ENCODE assay signal across 2 cellular contexts in genomic region chr9:115649991-115650472, GRCh38.
TF ChIP-seq lines count a peak whose summit lies in the region.

No MANE protein-coding gene starts in this region.

TF ChIP-seq in H1, 55 proteins besides CTCF, POLR2A, EP300 and RAD21 (continued from another document):
- TF ChIP-seq, protein P1, sequence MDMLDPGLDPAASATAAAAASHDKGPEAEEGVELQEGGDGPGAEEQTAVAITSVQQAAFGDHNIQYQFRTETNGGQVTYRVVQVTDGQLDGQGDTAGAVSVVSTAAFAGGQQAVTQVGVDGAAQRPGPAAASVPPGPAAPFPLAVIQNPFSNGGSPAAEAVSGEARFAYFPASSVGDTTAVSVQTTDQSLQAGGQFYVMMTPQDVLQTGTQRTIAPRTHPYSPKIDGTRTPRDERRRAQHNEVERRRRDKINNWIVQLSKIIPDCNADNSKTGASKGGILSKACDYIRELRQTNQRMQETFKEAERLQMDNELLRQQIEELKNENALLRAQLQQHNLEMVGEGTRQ (IDR thresholded peaks at IDR 0.05; ENCODE audit: low read length) = no peak
- no peak for TF ChIP-seq SIRT6 (IDR thresholded peaks at IDR 0.05; ENCODE audit: low read length)
- no peak for TF ChIP-seq TAF7 (optimal IDR thresholded peaks at IDR 0.05; ENCODE audit: borderline replicate concordance, low read depth, low read length)
- TF ChIP-seq RBBP5 (IDR thresholded peaks at IDR 0.05; ENCODE audit: borderline replicate concordance, low read depth, low read length) = no peak
- no peak for TF ChIP-seq KDM5A (IDR thresholded peaks at IDR 0.05; ENCODE audit: low read length)
- TF ChIP-seq CTBP2 (IDR thresholded peaks at IDR 0.05; ENCODE audit: borderline replicate concordance, insufficient read depth, insufficient read length, low read length) = no peak
- TF ChIP-seq SIX5 (IDR thresholded peaks at IDR 0.05; ENCODE audit: low read depth, low read length) = no peak
- no peak for TF ChIP-seq PHF8 (conservative IDR thresholded peaks at IDR 0.05; ENCODE audit: low read depth, low read length)
- TF ChIP-seq, protein P2, sequence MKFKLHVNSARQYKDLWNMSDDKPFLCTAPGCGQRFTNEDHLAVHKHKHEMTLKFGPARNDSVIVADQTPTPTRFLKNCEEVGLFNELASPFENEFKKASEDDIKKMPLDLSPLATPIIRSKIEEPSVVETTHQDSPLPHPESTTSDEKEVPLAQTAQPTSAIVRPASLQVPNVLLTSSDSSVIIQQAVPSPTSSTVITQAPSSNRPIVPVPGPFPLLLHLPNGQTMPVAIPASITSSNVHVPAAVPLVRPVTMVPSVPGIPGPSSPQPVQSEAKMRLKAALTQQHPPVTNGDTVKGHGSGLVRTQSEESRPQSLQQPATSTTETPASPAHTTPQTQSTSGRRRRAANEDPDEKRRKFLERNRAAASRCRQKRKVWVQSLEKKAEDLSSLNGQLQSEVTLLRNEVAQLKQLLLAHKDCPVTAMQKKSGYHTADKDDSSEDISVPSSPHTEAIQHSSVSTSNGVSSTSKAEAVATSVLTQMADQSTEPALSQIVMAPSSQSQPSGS (IDR thresholded peaks at IDR 0.05; ENCODE audit: low read length) = no peak
- TF ChIP-seq SIN3A (conservative IDR thresholded peaks at IDR 0.05 in 1 of 2, IDR thresholded peaks at IDR 0.05 in 1 of 2; ENCODE audit: low read depth in 1 of 2, low read length in 2 of 2) = no peak
- TF ChIP-seq SUZ12 (IDR thresholded peaks at IDR 0.05; ENCODE audit: low read length) = no peak
- TF ChIP-seq CHD1 (IDR thresholded peaks at IDR 0.05; ENCODE audit: low read depth, low read length) = no peak

TF ChIP-seq in HepG2, 621 proteins besides CTCF, POLR2A, EP300 and RAD21 (continued from another document):
- 0 out of 2 replicates have a peak, but pooled peaks have one; percentile 25 for TF ChIP-seq HNF4A (CRISPR knock-in tag; IDR thresholded peaks at IDR 0.05)
- TF ChIP-seq DMAP1 (CRISPR knock-in tag; IDR thresholded peaks at IDR 0.05) = no peak
